Comparison of ENCODE assay signal across 9 cellular contexts in genomic region chr2:235669983-235670962, GRCh38.
DNase-seq lines count a peak whose midpoint lies in the region; ATAC-seq and TF ChIP-seq lines count a peak whose summit lies in the region.
"Had no signal": no experiment of that assay in that cellular context is flagged by ENCODE, and none has a peak within 500 bp of the region (broad histone marks: within the 10 kb centered on the region; RNA-seq: fewer than 3 reads in every experiment).

No MANE protein-coding gene starts in this region.

- H3K36me3 ChIP-seq in adrenal gland (replicated peaks in 1 of 2) (no peaks in the 10 kb centered on the region), left ventricle myocardium inferior (no peaks in the 10 kb centered on the region)

- intact Hi-C loops in adrenal gland (cut with DNase I) = loop anchor here (2.0 to 5.0 kb wide), 2 partner anchors 69 to 73 kb away; no protein-coding TSS in a partner anchor
- intact Hi-C loops in left ventricle myocardium inferior (cut with micrococcal nuclease) = no loop called here
- intact Hi-C loops in posterior cingulate gyrus (cut with DNase I) = loop anchor here (1.0 to 5.0 kb wide), 3 partner anchors 76 to 178 kb away; partner anchors contain the start of gene AGAP1

- H3K27me3 Mint-ChIP-seq in T-helper 17 cell = peaks cover 57% of the 10 kb centered on the region

- H3K36me3 Mint-ChIP-seq in T-helper 17 cell (ENCODE audit: low read depth) = no peaks in the 10 kb centered on the region

- TF ChIP-seq CTCF in adrenal gland (IDR thresholded peaks at IDR 0.05) (peak in 4 of 6 experiments; percentile 13 to 65 (median 62)), left ventricle myocardium inferior (IDR thresholded peaks at IDR 0.05; ENCODE audit: borderline replicate concordance) (peak; percentile 74)

- H3K4me3 ChIP-seq in adrenal gland = peak overlapping the region in 1 of 4 donors; percentile 63
- peak overlapping the region; percentile 70 for H3K4me3 ChIP-seq in left ventricle myocardium inferior

- peaks cover 16% of the 10 kb centered on the region for H3K4me1 Mint-ChIP-seq in T-helper 17 cell

- H3K9me3 ChIP-seq in adrenal gland (replicated peaks in 1 of 3) = no peaks in the 10 kb centered on the region
- H3K9me3 ChIP-seq in left ventricle myocardium inferior (replicated peaks) = no peaks in the 10 kb centered on the region
- H3K9me3 ChIP-seq in T-helper 17 cell (ENCODE audit: control insufficient read depth, low read length, poor library complexity, severe bottlenecking) = no peaks in the 10 kb centered on the region

- peaks cover 4 to 16% of the 10 kb centered on the region in 2 donors for H3K4me1 ChIP-seq in adrenal gland (replicated peaks in 1 of 2)
- peaks cover 37% of the 10 kb centered on the region for H3K4me1 ChIP-seq in left ventricle myocardium inferior

- H3K27ac Mint-ChIP-seq in T-helper 17 cell = no peak overlapping the region
- H3K27ac Mint-ChIP-seq: activated B cell treated with CpG ODN at 0.5 μM for 24 hours had no signal

- no peaks in the 10 kb centered on the region for H3K27me3 ChIP-seq in adrenal gland
- H3K27me3 ChIP-seq in left ventricle myocardium inferior (ENCODE audit: low read depth) = peaks cover 17% of the 10 kb centered on the region

- no peak for TF ChIP-seq POLR2A in adrenal gland (IDR thresholded peaks at IDR 0.05)

- DNase-seq in NCI-H187 (lab: John Stamatoyannopoulos, UW) = peak; percentile 12 to 13
- no peak for DNase-seq in NCI-H187 treated with DMSO at 0.1 percent for 48 hours (lab: John Stamatoyannopoulos, UW)
- peak; percentile 55 to 81 (median 69) for DNase-seq in adrenal gland
- DNase-seq in left ventricle myocardium inferior = peak; percentile 67
- DNase-seq in posterior cingulate gyrus = peak; percentile 49 to 96 (median 70)
- DNase-seq in T-helper 17 cell = no peak
- DNase-seq: activated B cell treated with CpG ODN at 0.5 μM for 24 hours had no signal

- H3K4me3 Mint-ChIP-seq in T-helper 17 cell = no peak overlapping the region
- H3K4me3 Mint-ChIP-seq: activated B cell treated with CpG ODN at 0.5 μM for 24 hours had no signal

- no peak overlapping the region for H3K27ac ChIP-seq in adrenal gland
- H3K27ac ChIP-seq in left ventricle myocardium inferior (replicated peaks) = peak overlapping the region; percentile 63

- no peak for ATAC-seq in GM19324 (IDR thresholded peaks at IDR 0.05; ENCODE audit: low FRiP score, unreplicated experiment)
- ATAC-seq in GM18867 (IDR thresholded peaks at IDR 0.05; ENCODE audit: unreplicated experiment) = no peak
- ATAC-seq in T-helper 17 cell = no peak

- WGBS in adrenal gland, 4 donors = 1 to 5% (median 2%) methylated on average over 8 to 147 of the region's 148 CpGs

Comparison
In these comparisons a context has a peak if more than half of its experiments do, and no peak if none do; other contexts are left out.
1. DNase-seq: peak in NCI-H187 (2 of 2), adrenal gland (7 of 7), left ventricle myocardium inferior (single experiment) and posterior cingulate gyrus (10 of 10); none in NCI-H187 treated with DMSO at 0.1 percent for 48 hours (single experiment) and T-helper 17 cell (0 of 3).